Comparison of ENCODE assay signal across 19 cellular contexts in genomic region chr1:53704304-53704703, GRCh38. TPM values are rescaled to one million over a fixed set of nuclear protein-coding genes. Genes with fewer than 3 reads are reported as not detected.
"Had no signal": no experiment of that assay in that cellular context is flagged by ENCODE, and none has a peak within 500 bp of the region (broad histone marks: within the 10 kb centered on the region; RNA-seq: fewer than 3 reads in every experiment).

No MANE protein-coding gene starts in this region.

- H3K27ac Mint-ChIP-seq: T-cell had no signal

- H3K27ac ChIP-seq: RWPE1 had no signal

- ATAC-seq: Panc1, T-cell had no signal

- H3K4me1 Mint-ChIP-seq: T-cell had no signal

- DNase-seq: Karpas-422, KG1, MM.1S, NCI-H1092 treated with DMSO at 0.1 percent for 48 hours, NCI-H1436, NCI-H187, NCI-H2029, NCI-H2081 treated with DMSO at 0.1 percent for 48 hours, NCI-H2171, NCI-H226, NCI-H446, NCI-H510A, NCI-H524 treated with DMSO at 0.1 percent for 48 hours, NCI-H774, SHP77, SK-N-SH, T-cell had no signal

- H3K9ac ChIP-seq: SK-N-SH had no signal

- H3K9me3 ChIP-seq: SK-N-SH had no signal

- H3K4me2 ChIP-seq: SK-N-SH had no signal

- H3K36me3 Mint-ChIP-seq: T-cell had no signal

- H3K9me3 Mint-ChIP-seq: T-cell had no signal

- H3K4me3 Mint-ChIP-seq: T-cell had no signal

RNA-seq across cellular contexts. Expression of gene GLIS1, which starts 34.7 kb away (rescaled TPM):
- total RNA-seq: T-cell had no signal
